1 cellular context compared by ENCODE assay signal in the genomic region with DNA sequence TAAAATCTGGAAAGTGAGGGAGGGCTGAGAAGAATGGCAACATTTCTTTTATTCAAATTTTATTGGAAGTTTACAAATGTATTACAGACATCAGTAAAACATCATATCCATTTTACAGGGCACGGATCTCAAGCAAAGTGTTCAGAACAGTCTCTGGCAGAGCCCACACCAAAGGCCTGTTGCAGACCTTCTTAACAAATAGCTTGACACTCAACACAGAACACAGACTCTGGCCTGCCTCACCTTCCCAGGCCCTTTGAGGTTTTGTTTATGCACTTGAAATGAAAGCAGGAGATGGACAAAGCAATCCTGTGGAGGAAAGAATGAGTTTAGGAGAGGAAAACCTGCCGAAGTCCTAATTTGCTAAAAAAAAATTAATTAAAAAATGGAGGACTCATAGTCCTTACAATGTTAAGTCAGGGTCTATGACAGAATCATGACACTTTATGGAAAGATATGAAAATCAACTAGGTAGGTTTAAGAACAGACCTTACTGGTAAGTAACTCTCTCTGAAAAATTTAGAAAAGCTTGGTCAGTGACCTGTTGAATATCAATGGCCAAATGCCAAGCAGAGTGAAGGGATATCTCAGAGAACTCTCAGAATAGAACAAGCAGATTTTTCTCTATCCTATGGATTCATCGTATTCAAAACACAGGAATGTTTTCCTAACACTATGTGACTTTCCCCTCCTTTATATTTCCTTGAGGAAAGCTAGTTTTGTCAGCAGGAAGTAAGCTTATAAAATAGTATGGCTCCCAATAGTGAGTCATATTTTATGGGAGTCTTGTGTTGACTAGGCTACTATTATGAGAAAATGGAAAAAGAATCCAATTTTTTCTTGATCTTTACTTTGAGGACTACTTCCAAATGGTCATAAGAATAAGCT.
TF ChIP-seq lines count a peak whose summit lies in the region.

No MANE protein-coding gene starts in this region.

TF ChIP-seq in endothelial cell of umbilical vein, 7 proteins besides CTCF, POLR2A, EP300 and RAD21:
- TF ChIP-seq FOS (IDR thresholded peaks at IDR 0.05; ENCODE audit: borderline replicate concordance, insufficient read depth, low read length) (peak; percentile 82), JUN (IDR thresholded peaks at IDR 0.05; ENCODE audit: borderline replicate concordance, insufficient read depth, insufficient read length, low read depth) (peak; percentile 53), GATA2 (IDR thresholded peaks at IDR 0.05; ENCODE audit: insufficient read depth, insufficient read length, low read depth, low read length) (no peak)
